Comparison of ENCODE assay signal across 28 cellular contexts in the genomic region with DNA sequence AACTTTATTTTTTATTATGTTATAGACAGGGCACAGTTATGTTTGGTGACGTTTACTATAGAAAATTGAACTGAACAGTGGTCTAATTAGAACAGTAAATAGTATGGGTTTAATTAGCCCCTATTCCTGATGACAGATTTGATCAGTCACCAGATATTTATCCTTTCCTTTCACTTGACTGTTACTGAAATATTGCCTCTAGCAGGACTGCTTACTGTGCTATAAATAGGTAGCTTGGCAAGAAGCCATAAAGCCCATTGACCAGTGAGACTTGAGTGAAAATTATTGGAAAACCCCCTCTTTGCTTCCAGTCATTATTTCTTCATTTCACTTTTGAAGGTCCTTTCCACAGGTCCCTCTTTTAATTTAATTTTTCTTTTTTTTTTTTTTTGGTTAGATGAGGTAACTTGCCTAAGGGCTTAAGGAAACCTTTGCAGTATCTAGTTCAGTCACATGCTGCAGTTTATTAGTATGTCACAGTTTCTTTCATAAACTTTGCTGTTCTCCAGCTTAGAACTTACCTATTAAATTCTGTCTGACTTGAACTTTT.
DNase-seq lines count a peak whose midpoint lies in the region; ATAC-seq and TF ChIP-seq lines count a peak whose summit lies in the region.
"Had no signal": no experiment of that assay in that cellular context is flagged by ENCODE, and none has a peak within 500 bp of the region (broad histone marks: within the 10 kb centered on the region; RNA-seq: fewer than 3 reads in every experiment).

No MANE protein-coding gene starts in this region.

- no peak for DNase-seq in left ventricle myocardium superior
- DNase-seq in cardiac septum (ENCODE audit: low spot score), result no peak
- peak; percentile 6 to 28 for DNase-seq in foreskin keratinocyte
- DNase-seq in globus pallidus (ENCODE audit: low spot score), result no peak
- no peak for DNase-seq in uterus
- DNase-seq: activated CD4-positive, alpha-beta T cell treated with anti-CD3 and anti-CD28 coated beads for 36 hours; activated CD8-positive, alpha-beta T cell treated with anti-CD3 and anti-CD28 coated beads for 36 hours; activated naive CD4-positive, alpha-beta T cell treated with anti-CD3 and anti-CD28 coated beads, Interleukin-2, amount 10 ng/mL, durations not matched to agents 7 days and 5 days; BE2C; body of pancreas; CD8-positive, alpha-beta T cell; EL; immature natural killer cell; left ventricle myocardium inferior; naive thymus-derived CD8-positive, alpha-beta T cell; NCI-H2029; NCI-H526; nucleus accumbens; psoas muscle; SIG-M5; stimulated activated CD4-positive, alpha-beta T cell treated with anti-CD3 and anti-CD28 coated beads, Interleukin-4, amount 100 ng/mL, for 24 hours; T-helper 9 cell; thyroid gland had no signal

- ATAC-seq in left ventricle myocardium superior, result peak; percentile 24
- no peak for ATAC-seq in foreskin keratinocyte
- ATAC-seq in HG02938 (IDR thresholded peaks at IDR 0.05; ENCODE audit: unreplicated experiment), result no peak
- ATAC-seq in GM21447 (IDR thresholded peaks at IDR 0.05; ENCODE audit: unreplicated experiment), result no peak
- ATAC-seq: activated CD4-positive, alpha-beta T cell treated with anti-CD3 and anti-CD28 coated beads for 36 hours; activated CD8-positive, alpha-beta T cell treated with anti-CD3 and anti-CD28 coated beads for 36 hours; body of pancreas; CD8-positive, alpha-beta T cell; GM23338; naive thymus-derived CD8-positive, alpha-beta T cell; psoas muscle had no signal

- intact Hi-C loops in left ventricle myocardium superior (cut with micrococcal nuclease), result no loop called here
- intact Hi-C loops in cardiac septum (cut with DNase I), result no loop called here
- intact Hi-C loops in uterus (cut with DNase I; ENCODE audit: low total_unique reads), result no loop called here

- peak overlapping the region; percentile 48 for H3K27ac ChIP-seq in VCaP
- H3K27ac ChIP-seq in foreskin keratinocyte, result no peak overlapping the region
- no peak overlapping the region for H3K27ac ChIP-seq in uterus
- H3K27ac ChIP-seq: body of pancreas, left ventricle myocardium inferior, psoas muscle, thyroid gland, vagina had no signal

- H3K4me3 ChIP-seq in uterus, result no peak overlapping the region
- H3K4me3 ChIP-seq: body of pancreas, GM23338, left ventricle myocardium inferior, psoas muscle, thyroid gland, vagina had no signal

- H3K27me3 ChIP-seq in foreskin keratinocyte (no peaks in the 10 kb centered on the region), uterus (no peaks in the 10 kb centered on the region)
- H3K27me3 ChIP-seq: BE2C, body of pancreas, thyroid gland, vagina had no signal

- no peaks in the 10 kb centered on the region for H3K9me3 ChIP-seq in uterus
- H3K9me3 ChIP-seq: BE2C, body of pancreas, left ventricle myocardium inferior, psoas muscle, thyroid gland, vagina had no signal

- H3K4me1 ChIP-seq in foreskin keratinocyte (no peaks in the 10 kb centered on the region), uterus (no peaks in the 10 kb centered on the region)
- H3K4me1 ChIP-seq: BE2C, psoas muscle, thyroid gland had no signal

- TF ChIP-seq CTCF in VCaP (conservative IDR thresholded peaks at IDR 0.05) (no peak), foreskin keratinocyte (conservative IDR thresholded peaks at IDR 0.05) (no peak), uterus (IDR thresholded peaks at IDR 0.05) (no peak)

- no peaks in the 10 kb centered on the region for H3K36me3 ChIP-seq in uterus
- H3K36me3 ChIP-seq: BE2C, left ventricle myocardium inferior, thyroid gland, vagina had no signal

- no peak for TF ChIP-seq POLR2A in uterus (IDR thresholded peaks at IDR 0.05)

Comparison
In these comparisons a context has a peak if more than half of its experiments do, and no peak if none do; other contexts are left out.
1. DNase-seq: peak in foreskin keratinocyte (2 of 2); none in left ventricle myocardium superior (single experiment), cardiac septum (single experiment), globus pallidus (single experiment) and uterus (0 of 2).